In genomic region chr15:67335534-67336222, GRCh38 we compare ENCODE assay signal across 19 cellular contexts.
A peak's percentile ranks its signal among the peaks of the same experiment; 100 is the strongest.
DNase-seq lines count a peak whose midpoint lies in the region; ATAC-seq, FAIRE-seq and TF ChIP-seq lines count a peak whose summit lies in the region.
"Had no signal": no experiment of that assay in that cellular context is flagged by ENCODE, and none has a peak within 500 bp of the region (broad histone marks: within the 10 kb centered on the region; RNA-seq: fewer than 3 reads in every experiment).

No MANE protein-coding gene starts in this region.

- CTCF ChIA-PET in activated CD8-positive, alpha-beta memory T cell treated with anti-CD3 and anti-CD28 coated beads, Interleukin-2, amount 10 ng/mL, durations not matched to agents 7 days and 5 days (lab: Charles Lee): no interaction called here
- CTCF ChIA-PET in mammary epithelial cell (lab: Charles Lee; ENCODE audit: low non-redundant PET): no interaction called here

- peaks cover 5% of the 10 kb centered on the region for H3K27me3 Mint-ChIP-seq in activated CD8-positive, alpha-beta memory T cell treated with anti-CD3 and anti-CD28 coated beads, Interleukin-2, amount 10 ng/mL, durations not matched to agents 7 days and 5 days

- H2AFZ ChIP-seq in mammary epithelial cell (ENCODE audit: low read depth, low read length): no peak overlapping the region

- H3K27ac Mint-ChIP-seq in activated CD8-positive, alpha-beta memory T cell treated with anti-CD3 and anti-CD28 coated beads, Interleukin-2, amount 10 ng/mL, durations not matched to agents 7 days and 5 days: no peak overlapping the region

- H3K27me3 ChIP-seq in mammary epithelial cell (ENCODE audit: insufficient read depth, low read length) (no peaks in the 10 kb centered on the region), small intestine (ENCODE audit: control insufficient read depth in 2 of 2, insufficient read depth in 2 of 2, low read length in 2 of 2) (peaks cover 0 to 3% of the 10 kb centered on the region in 2 donors)

- H4K20me1 ChIP-seq in mammary epithelial cell (ENCODE audit: insufficient read depth, low read length): no peaks in the 10 kb centered on the region

- no peak overlapping the region for H3K4me3 Mint-ChIP-seq in activated CD8-positive, alpha-beta memory T cell treated with anti-CD3 and anti-CD28 coated beads, Interleukin-2, amount 10 ng/mL, durations not matched to agents 7 days and 5 days

- H3K9me3 ChIP-seq in mammary epithelial cell (replicated peaks; ENCODE audit: insufficient read depth, low read length) (no peaks in the 10 kb centered on the region), small intestine (ENCODE audit: control insufficient read depth, low read depth) (no peaks in the 10 kb centered on the region)

- WGBS in mammary epithelial cell (ENCODE audit: low coverage, missing lambda C conversion rate): 74% methylated on average over 2 of the region's 2 CpGs
- 8 to 52% (median 35%) methylated on average over 2 of the region's 2 CpGs for WGBS in small intestine, 3 donors

- no peaks in the 10 kb centered on the region for H3K9me3 Mint-ChIP-seq in activated CD8-positive, alpha-beta memory T cell treated with anti-CD3 and anti-CD28 coated beads, Interleukin-2, amount 10 ng/mL, durations not matched to agents 7 days and 5 days (ENCODE audit: low read depth)

- H3K4me3 ChIP-seq in mammary epithelial cell (replicated peaks in 1 of 3; ENCODE audit: insufficient read depth in 1 of 3, low read depth in 2 of 3, low read length in 3 of 3) (no peak overlapping the region), small intestine (ENCODE audit: low read depth in 1 of 2, low read length in 2 of 2) (no peak overlapping the region)
- H3K4me3 ChIP-seq: GM12878 had no signal

- H3K79me2 ChIP-seq in mammary epithelial cell (ENCODE audit: insufficient read depth, low read length): no peaks in the 10 kb centered on the region

- H3K27ac ChIP-seq in mammary epithelial cell (ENCODE audit: insufficient read depth, low read depth, low read length) (no peak overlapping the region), small intestine (ENCODE audit: low read depth in 1 of 2, low read length in 1 of 2) (no peak overlapping the region)

- DNase-seq in activated CD8-positive, alpha-beta memory T cell treated with anti-CD3 and anti-CD28 coated beads, Interleukin-2, amount 10 ng/mL, durations not matched to agents 7 days and 5 days: no peak
- DNase-seq in activated CD8-positive, alpha-beta memory T cell treated with anti-CD3 and anti-CD28 coated beads, Interleukin-2, amount 50 U/mL, for 48 hours: no peak
- DNase-seq in NCI-H69 (lab: John Stamatoyannopoulos, UW) (peak; percentile 8), mammary epithelial cell (peak; percentile 26), small intestine (peak; percentile 10), AG08395 (ENCODE audit: low spot score) (no peak), hippocampal formation (lab: John Stamatoyannopoulos, UW) (no peak)
- no peak for DNase-seq in stimulated activated naive CD4-positive, alpha-beta T cell treated with Interleukin-2 at 50 U/mL for 16 hours (lab: John Stamatoyannopoulos, UW)
- DNase-seq: C1 segment of cervical spinal cord, DMS79 treated with DMSO at 0.1 percent for 48 hours, H7, MM.1S, NCI-H1092 treated with DMSO at 0.1 percent for 48 hours, NCI-H187, NCI-H446 treated with DMSO at 0.1 percent for 48 hours, SHP77 treated with DMSO at 0.1 percent for 48 hours had no signal

- in situ Hi-C loops in mammary epithelial cell (cut with MboI; ENCODE audit: low sequenced_read_pairs in 2 of 2): no loop called here

- ATAC-seq in activated CD8-positive, alpha-beta memory T cell treated with anti-CD3 and anti-CD28 coated beads, Interleukin-2, amount 10 ng/mL, durations not matched to agents 7 days and 5 days: peak; percentile 36
- ATAC-seq: GM12878, SK-N-SH treated with all-trans-retinoic acid at 6 μM for 48 hours had no signal

- H3K4me2 ChIP-seq in mammary epithelial cell (ENCODE audit: insufficient read depth, low read depth, low read length): peak overlapping the region; percentile 13

- peaks cover 2% of the 10 kb centered on the region for H3K4me1 Mint-ChIP-seq in activated CD8-positive, alpha-beta memory T cell treated with anti-CD3 and anti-CD28 coated beads, Interleukin-2, amount 10 ng/mL, durations not matched to agents 7 days and 5 days

- H3K36me3 ChIP-seq in mammary epithelial cell (ENCODE audit: insufficient read depth, low read length): no peaks in the 10 kb centered on the region
- no peaks in the 10 kb centered on the region for H3K36me3 ChIP-seq in small intestine (ENCODE audit: control insufficient read depth in 2 of 2, insufficient read depth in 2 of 2, low read length in 2 of 2)

- dilution Hi-C loops in mammary epithelial cell (cut with HindIII; ENCODE audit: low sequenced_read_pairs): no loop called here

- no TSS peak for BruUV-seq in mammary epithelial cell (replicated peaks; lab: Mats Ljungman, UMichigan)

- H3K9ac ChIP-seq in mammary epithelial cell (ENCODE audit: insufficient read depth, low read length): no peak overlapping the region

- intact Hi-C loops in mammary epithelial cell (cut with micrococcal nuclease): no loop called here

- no peaks in the 10 kb centered on the region for H3K36me3 Mint-ChIP-seq in activated CD8-positive, alpha-beta memory T cell treated with anti-CD3 and anti-CD28 coated beads, Interleukin-2, amount 10 ng/mL, durations not matched to agents 7 days and 5 days

- TF ChIP-seq CTCF in mammary epithelial cell (conservative IDR thresholded peaks at IDR 0.05 in 1 of 2, IDR thresholded peaks at IDR 0.05 in 1 of 2; ENCODE audit: extremely low read depth in 1 of 2, insufficient read depth in 1 of 2, low read depth in 1 of 2, low read length in 2 of 2): no peak

- no peak for FAIRE-seq in small intestine (lab: Jason Lieb, UNC)
- FAIRE-seq: GM12878, RCC 7860 had no signal

- H3K4me1 ChIP-seq in mammary epithelial cell (ENCODE audit: insufficient read depth, low read length) (no peaks in the 10 kb centered on the region), small intestine (ENCODE audit: control insufficient read depth in 2 of 2, insufficient read depth in 1 of 2, low read depth in 1 of 2, low read length in 1 of 2) (no peaks in the 10 kb centered on the region)

Comparison
In these comparisons a context has a peak if more than half of its experiments do, and no peak if none do; other contexts are left out.
1. DNase-seq: peak in NCI-H69 (single experiment), mammary epithelial cell (single experiment) and small intestine (single experiment); none in activated CD8-positive, alpha-beta memory T cell treated with anti-CD3 and anti-CD28 coated beads, Interleukin-2, amount 10 ng/mL, durations not matched to agents 7 days and 5 days (single experiment), activated CD8-positive, alpha-beta memory T cell treated with anti-CD3 and anti-CD28 coated beads, Interleukin-2, amount 50 U/mL, for 48 hours (single experiment), AG08395 (single experiment), stimulated activated naive CD4-positive, alpha-beta T cell treated with Interleukin-2 at 50 U/mL for 16 hours (single experiment) and hippocampal formation (0 of 2).